Comparison of ENCODE assay signal across 8 cellular contexts in genomic region chr15:58748787-58749531, GRCh38. TPM values are rescaled to one million over a fixed set of nuclear protein-coding genes. Genes with fewer than 3 reads are reported as not detected.
DNase-seq lines count a peak whose midpoint lies in the region; ATAC-seq, FAIRE-seq and TF ChIP-seq lines count a peak whose summit lies in the region.

No MANE protein-coding gene starts in this region.

- in situ Hi-C loops in K562 (cut with MboI): loop anchor here (10.0 kb wide), 1 partner anchor 314 kb away; the partner anchor contains the start of gene LIPC

- peaks cover 56% of the 10 kb centered on the region for H3K79me2 ChIP-seq in K562 (ENCODE audit: control insufficient read depth, insufficient read depth, low read length)

- no peaks in the 10 kb centered on the region; the same call in 2 of the 3 replicates for H3K36me3 ChIP-seq in K562 (ENCODE audit: control insufficient read depth, insufficient read depth, low read length)

- TF ChIP-seq RAD21 in K562 (CRISPR knock-in tag; conservative IDR thresholded peaks at IDR 0.05 in 1 of 2, IDR thresholded peaks at IDR 0.05 in 1 of 2): no peak; a peak in 2 of 4 replicates

- H3K27ac ChIP-seq in K562 (ENCODE audit: extremely low read depth, low read depth, low read length): peak overlapping the region; percentile 92
- peak overlapping the region; percentile 76 to 98 (median 95) for H3K27ac ChIP-seq in skin epidermis

- no peaks in the 10 kb centered on the region for H3K9me3 ChIP-seq in K562 (replicated peaks; ENCODE audit: control insufficient read depth, insufficient read depth, low read depth, low read length)

- H3K4me2 ChIP-seq in K562 (ENCODE audit: insufficient read depth, low read length): peak overlapping the region; percentile 94

- H3K9ac ChIP-seq in K562 (ENCODE audit: insufficient read depth in 1 of 2, low read depth in 2 of 2, low read length in 2 of 2): peak overlapping the region; percentile 79 to 99

- POLR2A ChIA-PET in K562 (lab: Yijun Ruan, JAX): interaction anchor here (0.8 to 2.3 kb wide), 4 partner anchors 9 to 253 kb away, joined by 4 to 29 read pairs (median 8); partner anchors contain the start of gene MINDY2

- peaks cover 23 to 36% (median 24%) of the 10 kb centered on the region in 3 donors for H3K4me1 Mint-ChIP-seq in IgD-negative memory B cell

- H2AFZ ChIP-seq in K562 (ENCODE audit: low read depth, low read length): peak overlapping the region; percentile 88

- H3K4me3 ChIP-seq in K562: peak overlapping the region; percentile 89
- H3K4me3 ChIP-seq in skin epidermis: peak overlapping the region; percentile 80 to 94 (median 91)

- peak; percentile 72 for DNase-seq in ELF-1 (ENCODE audit: low read depth, low spot score)
- DNase-seq in T1000 (lab: John Stamatoyannopoulos, UW): peak; percentile 2
- peak; percentile 56 to 77 (median 59) for DNase-seq in K562 (ENCODE audit: extremely low read depth in 1 of 4, low spot score in 3 of 4)
- peak; percentile 60 for DNase-seq in iPS-NIHi11 (ENCODE audit: low spot score)
- no peak for DNase-seq in SKM-1 treated with dmso at 0.1 percent for 144 hours (lab: John Stamatoyannopoulos, UW; ENCODE audit: unreplicated experiment)

- peaks cover 5 to 13% of the 10 kb centered on the region in 2 experiments; a peak in 4 of 5 replicates for H3K4me1 ChIP-seq in K562 (replicated peaks in 1 of 2; ENCODE audit: control insufficient read depth in 2 of 2, insufficient read depth in 2 of 2, low read length in 2 of 2)

- intact Hi-C loops in K562 (cut with micrococcal nuclease): loop anchor here (5.0 kb wide), 1 partner anchor 202 kb away; no protein-coding TSS in a partner anchor

- H3K4me3 Mint-ChIP-seq in IgD-negative memory B cell: peak overlapping the region; percentile 96 to 98 (median 97)

- peak; percentile 33 for ATAC-seq in GM21529 (IDR thresholded peaks at IDR 0.05; ENCODE audit: unreplicated experiment)
- ATAC-seq in K562: peak; percentile 74

- no peaks in the 10 kb centered on the region for H3K27me3 ChIP-seq in K562 (ENCODE audit: control insufficient read depth in 2 of 2, insufficient read depth in 2 of 2, low read length in 2 of 2)

- TF ChIP-seq EP300 in K562 (IDR thresholded peaks at IDR 0.05; ENCODE audit: low read length): no peak

- 1% methylated on average over 49 of the region's 82 CpGs for WGBS in K562 (ENCODE audit: insufficient coverage, low coverage, missing lambda C conversion rate)

- peak; percentile 58 for FAIRE-seq in K562 (lab: Jason Lieb, UNC)

- no peaks in the 10 kb centered on the region for H3K9me3 Mint-ChIP-seq in IgD-negative memory B cell

- no peaks in the 10 kb centered on the region for H3K9me1 ChIP-seq in K562 (ENCODE audit: control insufficient read depth, insufficient read depth, low read length)

- H3K27ac Mint-ChIP-seq in IgD-negative memory B cell: peak overlapping the region; percentile 93 to 99 (median 98)

- peaks cover 1% of the 10 kb centered on the region for H3K36me3 Mint-ChIP-seq in IgD-negative memory B cell

- TF ChIP-seq CTCF in K562 (IDR thresholded peaks at IDR 0.05 in 2 of 3, conservative IDR thresholded peaks at IDR 0.05 in 1 of 3; ENCODE audit: insufficient read depth in 2 of 3, low read depth in 1 of 3, low read length in 3 of 3): no peak

- TF ChIP-seq POLR2A in K562 (conservative IDR thresholded peaks at IDR 0.05): peak; percentile 11; the same call in 1 of the 2 replicates

- no TSS peak for BruUV-seq in K562 (replicated peaks; lab: Mats Ljungman, UMichigan)

- CTCF ChIA-PET in K562 (lab: Yijun Ruan, JAX; ENCODE audit: low intra/inter-chr PET ratio): no interaction called here

- H4K20me1 ChIP-seq in K562 (replicated peaks; ENCODE audit: control insufficient read depth, insufficient read depth, low read length): peaks cover 4% of the 10 kb centered on the region; the same call in 1 of the 2 replicates

- H3K27me3 Mint-ChIP-seq in IgD-negative memory B cell: no peaks in the 10 kb centered on the region

TF ChIP-seq in K562, 482 proteins besides CTCF, POLR2A, EP300 and RAD21 (continues in another document):
- no peak for TF ChIP-seq ZNF165 (CRISPR knock-in tag; IDR thresholded peaks at IDR 0.05; ENCODE audit: borderline replicate concordance)
- peak; percentile 58 for TF ChIP-seq SMARCA4 (IDR thresholded peaks at IDR 0.05)
- peak; percentile 69 for TF ChIP-seq ZFX (CRISPR knock-in tag; IDR thresholded peaks at IDR 0.05)
- TF ChIP-seq MTA3 (IDR thresholded peaks at IDR 0.05; ENCODE audit: borderline replicate concordance): peak; percentile 76; the same call in 1 of the 2 replicates
- TF ChIP-seq HCFC1 (IDR thresholded peaks at IDR 0.05; ENCODE audit: low read depth, low read length): no peak
- TF ChIP-seq TAF1 (IDR thresholded peaks at IDR 0.05; ENCODE audit: control insufficient read depth, extremely low read depth, insufficient read depth, low read length, severe bottlenecking): peak; percentile 46
- TF ChIP-seq ETV1 (tag; conservative IDR thresholded peaks at IDR 0.05; ENCODE audit: low read depth): no peak
- TF ChIP-seq ZNF347 (CRISPR knock-in tag; IDR thresholded peaks at IDR 0.05; ENCODE audit: low read depth): no peak
- TF ChIP-seq ZNF551 (CRISPR knock-in tag; IDR thresholded peaks at IDR 0.05): no peak
- TF ChIP-seq SMARCE1 (IDR thresholded peaks at IDR 0.05): 0 out of 2 replicates have a peak, but pooled peaks have one; percentile 20
- no peak for TF ChIP-seq LCOR (CRISPR knock-in tag; IDR thresholded peaks at IDR 0.05)
- peak; percentile 69 for TF ChIP-seq U2AF1 (optimal IDR thresholded peaks at IDR 0.05; ENCODE audit: low read depth, low read length)
- peak; percentile 65 for TF ChIP-seq CTCFL (IDR thresholded peaks at IDR 0.05; ENCODE audit: borderline replicate concordance, insufficient read depth, low read depth, low read length, poor library complexity, severe bottlenecking)
- no peak for TF ChIP-seq ZFP30 (CRISPR knock-in tag; IDR thresholded peaks at IDR 0.05; ENCODE audit: borderline replicate concordance)
- TF ChIP-seq NFXL1 (CRISPR knock-in tag; IDR thresholded peaks at IDR 0.05): no peak
- TF ChIP-seq ZEB2 (IDR thresholded peaks at IDR 0.05): no peak

RNA-seq across cellular contexts. Expression of gene ADAM10, which starts 0.5 kb away (rescaled TPM):
- polyA plus RNA-seq in IgD-negative memory B cell (91.9 TPM), K562 (2011; rRNA removed) (128 and 152 TPM in 2 replicates), K562 (2014; fragmentation: Illumina TruSeq; extraction: Trizol) (57.3 and 62.8 TPM in 2 replicates), K562 (2014; fragmentation: Nextera tagmentation; extraction: Ambion mirVana) (10 to 100 TPM; 11.9 to 14.0 TPM), K562 (2014; rRNA removed) (59.9 and 68.8 TPM in 2 replicates)
- 130 and 336 TPM in 2 replicates for total RNA-seq in K562 (2011; cell fraction: chromatin; rRNA removed; ENCODE audit: low replicate concordance)
- total RNA-seq in K562 (2011; cell fraction: nucleolus; rRNA removed): 99.7 and 127 TPM in 2 replicates
- 159 and 204 TPM in 2 replicates for total RNA-seq in K562 (2011; cell fraction: nucleoplasm; rRNA removed)
- total RNA-seq in K562 (2014; rRNA removed) (75.8 and 77.6 TPM in 2 replicates), K562 (2014; rRNA removed; fragmentation: Illumina TruSeq; extraction: Trizol) (55.4 and 67.1 TPM in 2 replicates), K562 (2015; rRNA removed; fragmentation: Illumina TruSeq; extraction: Trizol) (47.8 and 53.9 TPM in 2 replicates), K562 (2021) (76.9 and 87.1 TPM in 2 replicates)
- polyA plus RNA-seq in K562 (2011; cell fraction: cytosol; rRNA removed): 38.4 and 51.8 TPM in 2 replicates
- polyA plus RNA-seq in K562 (2011; cell fraction: nucleus; rRNA removed): 44.2 and 50.4 TPM in 2 replicates
- 87.7 and 112 TPM in 2 replicates for polyA plus RNA-seq in K562 (2012)
- polyA minus RNA-seq in K562 (2011; rRNA and poly(A)+ RNA removed): 238 and 267 TPM in 2 replicates
- 69.0 and 93.3 TPM in 2 replicates for polyA minus RNA-seq in K562 (2011; cell fraction: cytosol; rRNA and poly(A)+ RNA removed)
- 76.6 and 134 TPM in 2 replicates for polyA minus RNA-seq in K562 (2011; cell fraction: nucleus; rRNA and poly(A)+ RNA removed)

RNA-seq across cellular contexts. Expression of gene MINDY2, which starts 22.1 kb away (rescaled TPM):
- 14.1 TPM for polyA plus RNA-seq in IgD-negative memory B cell
- 23.4 and 26.8 TPM in 2 replicates for total RNA-seq in K562 (2011; cell fraction: chromatin; rRNA removed; ENCODE audit: low replicate concordance)
- total RNA-seq in K562 (2011; cell fraction: nucleolus; rRNA removed): 8.7 and 12.1 TPM in 2 replicates
- 12.0 and 18.9 TPM in 2 replicates for total RNA-seq in K562 (2011; cell fraction: nucleoplasm; rRNA removed)
- 5.7 and 9.3 TPM in 2 replicates for total RNA-seq in K562 (2014; rRNA removed)
- 12.5 and 12.6 TPM in 2 replicates for total RNA-seq in K562 (2014; rRNA removed; fragmentation: Illumina TruSeq; extraction: Trizol)
- total RNA-seq in K562 (2015; rRNA removed; fragmentation: Illumina TruSeq; extraction: Trizol): 10.1 and 11.7 TPM in 2 replicates
- 9.9 and 12.1 TPM in 2 replicates for total RNA-seq in K562 (2021)
- 14.5 and 15.3 TPM in 2 replicates for polyA plus RNA-seq in K562 (2011; rRNA removed)
- 3.6 and 4.5 TPM in 2 replicates for polyA plus RNA-seq in K562 (2011; cell fraction: cytosol; rRNA removed)
- 5.6 and 6.6 TPM in 2 replicates for polyA plus RNA-seq in K562 (2011; cell fraction: nucleus; rRNA removed)
- 5.9 and 8.9 TPM in 2 replicates for polyA plus RNA-seq in K562 (2012)
- polyA plus RNA-seq in K562 (2014; fragmentation: Illumina TruSeq; extraction: Trizol): 5.7 and 7.2 TPM in 2 replicates
- polyA plus RNA-seq in K562 (2014; fragmentation: Nextera tagmentation; extraction: Ambion mirVana): 1 to 10 TPM; 2.4 to 3.8 TPM
- polyA plus RNA-seq in K562 (2014; rRNA removed): 4.0 and 4.9 TPM in 2 replicates
- 39.5 and 52.5 TPM in 2 replicates for polyA minus RNA-seq in K562 (2011; rRNA and poly(A)+ RNA removed)
- polyA minus RNA-seq in K562 (2011; cell fraction: cytosol; rRNA and poly(A)+ RNA removed): 12.9 and 22.1 TPM in 2 replicates
- polyA minus RNA-seq in K562 (2011; cell fraction: nucleus; rRNA and poly(A)+ RNA removed): 10.1 and 15.7 TPM in 2 replicates
